Comparison of ENCODE assay signal across 1 cellular context in the genomic region with DNA sequence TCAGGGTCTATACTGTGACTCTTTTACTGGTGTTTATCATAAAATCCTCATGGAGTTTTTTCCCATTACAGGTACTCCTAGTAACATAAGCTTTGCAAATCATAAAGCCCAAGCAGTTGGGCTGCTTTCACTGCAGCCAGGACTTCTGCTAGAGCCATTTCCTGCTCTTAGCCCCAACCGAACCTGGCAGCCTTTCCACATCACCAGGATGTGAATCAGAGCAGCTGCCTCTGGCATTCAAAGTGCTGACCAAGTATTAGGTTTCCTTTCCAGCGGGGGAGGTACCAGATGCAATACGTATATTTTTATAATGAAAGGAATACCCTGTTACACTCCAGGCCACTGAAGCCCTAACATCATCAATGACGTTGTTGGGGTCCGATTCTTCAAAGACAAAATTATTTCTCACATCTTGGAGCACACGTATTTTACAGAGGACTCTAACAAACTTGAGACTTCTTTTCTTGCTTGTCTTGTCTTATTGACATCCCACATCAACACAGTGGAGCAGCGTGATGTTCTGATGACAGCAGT.
TF ChIP-seq lines count a peak whose summit lies in the region.

No MANE protein-coding gene starts in this region.

TF ChIP-seq in liver, 16 proteins besides CTCF, POLR2A, EP300 and RAD21:
- TF ChIP-seq, protein P1, sequence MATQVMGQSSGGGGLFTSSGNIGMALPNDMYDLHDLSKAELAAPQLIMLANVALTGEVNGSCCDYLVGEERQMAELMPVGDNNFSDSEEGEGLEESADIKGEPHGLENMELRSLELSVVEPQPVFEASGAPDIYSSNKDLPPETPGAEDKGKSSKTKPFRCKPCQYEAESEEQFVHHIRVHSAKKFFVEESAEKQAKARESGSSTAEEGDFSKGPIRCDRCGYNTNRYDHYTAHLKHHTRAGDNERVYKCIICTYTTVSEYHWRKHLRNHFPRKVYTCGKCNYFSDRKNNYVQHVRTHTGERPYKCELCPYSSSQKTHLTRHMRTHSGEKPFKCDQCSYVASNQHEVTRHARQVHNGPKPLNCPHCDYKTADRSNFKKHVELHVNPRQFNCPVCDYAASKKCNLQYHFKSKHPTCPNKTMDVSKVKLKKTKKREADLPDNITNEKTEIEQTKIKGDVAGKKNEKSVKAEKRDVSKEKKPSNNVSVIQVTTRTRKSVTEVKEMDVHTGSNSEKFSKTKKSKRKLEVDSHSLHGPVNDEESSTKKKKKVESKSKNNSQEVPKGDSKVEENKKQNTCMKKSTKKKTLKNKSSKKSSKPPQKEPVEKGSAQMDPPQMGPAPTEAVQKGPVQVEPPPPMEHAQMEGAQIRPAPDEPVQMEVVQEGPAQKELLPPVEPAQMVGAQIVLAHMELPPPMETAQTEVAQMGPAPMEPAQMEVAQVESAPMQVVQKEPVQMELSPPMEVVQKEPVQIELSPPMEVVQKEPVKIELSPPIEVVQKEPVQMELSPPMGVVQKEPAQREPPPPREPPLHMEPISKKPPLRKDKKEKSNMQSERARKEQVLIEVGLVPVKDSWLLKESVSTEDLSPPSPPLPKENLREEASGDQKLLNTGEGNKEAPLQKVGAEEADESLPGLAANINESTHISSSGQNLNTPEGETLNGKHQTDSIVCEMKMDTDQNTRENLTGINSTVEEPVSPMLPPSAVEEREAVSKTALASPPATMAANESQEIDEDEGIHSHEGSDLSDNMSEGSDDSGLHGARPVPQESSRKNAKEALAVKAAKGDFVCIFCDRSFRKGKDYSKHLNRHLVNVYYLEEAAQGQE (IDR thresholded peaks at IDR 0.05): peak; percentile 84
- no peak for TF ChIP-seq YY1 (IDR thresholded peaks at IDR 0.05)
